In the genomic region with DNA sequence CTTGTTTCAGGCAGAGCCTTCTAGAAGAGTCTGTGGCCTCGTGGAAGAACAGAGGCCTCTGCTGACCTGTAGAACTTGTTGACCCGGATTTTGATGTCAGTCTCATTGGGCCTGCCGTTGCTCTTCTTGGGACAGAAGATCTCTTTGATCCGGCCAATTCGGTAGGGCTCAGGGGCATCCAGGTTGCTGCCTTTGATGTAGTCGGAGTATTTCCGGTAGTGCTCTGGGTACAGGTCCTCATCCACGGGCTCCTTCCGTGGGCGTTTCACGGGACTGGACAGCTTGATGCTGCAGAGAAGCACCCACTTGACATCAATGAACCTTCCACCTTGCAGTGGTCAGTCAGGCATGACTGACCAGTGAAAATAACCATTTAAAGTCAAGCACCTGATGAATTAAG, we compare ENCODE assay signal across 18 cellular contexts. TPM values are rescaled to one million over a fixed set of nuclear protein-coding genes. Genes with fewer than 3 reads are reported as not detected.
DNase-seq lines count a peak whose midpoint lies in the region; ATAC-seq, FAIRE-seq and TF ChIP-seq lines count a peak whose summit lies in the region.
"Had no signal": no experiment of that assay in that cellular context is flagged by ENCODE, and none has a peak within 500 bp of the region (broad histone marks: within the 10 kb centered on the region; RNA-seq: fewer than 3 reads in every experiment).

No MANE protein-coding gene starts in this region.

- peaks cover 59 to 65% of the 10 kb centered on the region in 2 experiments for H3K36me3 ChIP-seq in GM12878 (ENCODE audit: control insufficient read depth in 2 of 2, insufficient read depth in 2 of 2, low read length in 1 of 2)
- peaks cover 0 to 100% (median 95%) of the 10 kb centered on the region in 6 donors for H3K36me3 ChIP-seq in spleen
- H3K36me3 ChIP-seq in esophagus muscularis mucosa, result peaks cover 86 to 98% (median 97%) of the 10 kb centered on the region in 4 donors
- peaks cover 81% of the 10 kb centered on the region for H3K36me3 ChIP-seq in PC-3 (ENCODE audit: low read depth, low read length)

- peaks cover 40% of the 10 kb centered on the region for H3K4me1 Mint-ChIP-seq in activated T-cell treated with anti-CD3 and anti-CD28 coated beads, Interleukin-2, amount 50 U/mL, for 24 hours (ENCODE audit: low read depth)
- H3K4me1 Mint-ChIP-seq in activated CD4-positive, alpha-beta memory T cell treated with anti-CD3 and anti-CD28 coated beads for 36 hours (ENCODE audit: low read depth), result peaks cover 44% of the 10 kb centered on the region

- TF ChIP-seq POLR2A in GM12878 (IDR thresholded peaks at IDR 0.05; ENCODE audit: low read depth, low read length) (no peak), spleen (IDR thresholded peaks at IDR 0.05) (no peak), esophagus muscularis mucosa (IDR thresholded peaks at IDR 0.05; ENCODE audit: low read depth) (no peak)

- no peaks in the 10 kb centered on the region for H3K9me3 Mint-ChIP-seq in activated T-cell treated with anti-CD3 and anti-CD28 coated beads, Interleukin-2, amount 50 U/mL, for 24 hours
- H3K9me3 Mint-ChIP-seq in activated CD4-positive, alpha-beta memory T cell treated with anti-CD3 and anti-CD28 coated beads for 36 hours, result no peaks in the 10 kb centered on the region

- H3F3A ChIP-seq in PC-3 (ENCODE audit: low read length, unreplicated experiment), result no peaks in the 10 kb centered on the region

- POLR2A ChIA-PET in activated CD4-positive, alpha-beta memory T cell treated with anti-CD3 and anti-CD28 coated beads for 36 hours (lab: Charles Lee), result no interaction called here
- POLR2A ChIA-PET in GM12878 (lab: Charles Lee), result interaction anchor here (0.6 to 1.0 kb wide), 2 partner anchors 19 to 22 kb away, joined by 6 to 8 read pairs; no protein-coding TSS in a partner anchor
- POLR2A ChIA-PET in PC-3 (lab: Charles Lee; ENCODE audit: unreplicated experiment), result no interaction called here

- H3K36me3 Mint-ChIP-seq in activated T-cell treated with anti-CD3 and anti-CD28 coated beads, Interleukin-2, amount 50 U/mL, for 24 hours (ENCODE audit: low read depth), result peaks cover 97% of the 10 kb centered on the region
- H3K36me3 Mint-ChIP-seq in activated CD4-positive, alpha-beta memory T cell treated with anti-CD3 and anti-CD28 coated beads for 36 hours, result peaks cover 70% of the 10 kb centered on the region

- H3K4me3 ChIP-seq in GM12878, result no peak overlapping the region
- no peak overlapping the region for H3K4me3 ChIP-seq in spleen
- H3K4me3 ChIP-seq in esophagus muscularis mucosa, result no peak overlapping the region
- H3K4me3 ChIP-seq in PC-3 (ENCODE audit: low read length), result no peak overlapping the region
- H3K4me3 ChIP-seq: heart left ventricle, K562, SJSA1 had no signal

- no peaks in the 10 kb centered on the region for H3K27me3 Mint-ChIP-seq in activated T-cell treated with anti-CD3 and anti-CD28 coated beads, Interleukin-2, amount 50 U/mL, for 24 hours
- H3K27me3 Mint-ChIP-seq in activated CD4-positive, alpha-beta memory T cell treated with anti-CD3 and anti-CD28 coated beads for 36 hours, result no peaks in the 10 kb centered on the region

- no peak for TF ChIP-seq RAD21 in GM12878 (IDR thresholded peaks at IDR 0.05; ENCODE audit: insufficient read depth, low read depth, low read length)

- DNase-seq in activated T-cell treated with anti-CD3 and anti-CD28 coated beads, Interleukin-2, amount 50 U/mL, for 24 hours, result no peak
- no peak for DNase-seq in activated T-cell treated with anti-CD3 and anti-CD28 coated beads for 4 hours
- peak; percentile 22 for DNase-seq in activated CD4-positive, alpha-beta memory T cell treated with anti-CD3 and anti-CD28 coated beads for 36 hours
- DNase-seq in GM12878 (ENCODE audit: low read depth, low spot score), result no peak
- DNase-seq in spleen, result no peak
- DNase-seq in esophagus muscularis mucosa (ENCODE audit: extremely low spot score), result no peak
- no peak for DNase-seq in PC-3
- no peak for DNase-seq in cerebellar cortex (ENCODE audit: low spot score)
- DNase-seq: activated CD4-positive, CD25-positive, alpha-beta regulatory T cell treated with anti-CD3 and anti-CD28 coated beads, Interleukin-2, amount 50 U/mL, for 72 hours; DMS79 treated with DMSO at 0.1 percent for 48 hours; heart left ventricle; NCI-H1694; NCI-H2227 treated with DMSO at 0.1 percent for 48 hours; nucleus accumbens had no signal

- 94% methylated on average over 11 of the region's 11 CpGs for WGBS in GM12878 (ENCODE audit: insufficient coverage, insufficient replicate concordance, low lambda C conversion rate, missing lambda C conversion rate)
- WGBS in spleen, 5 donors, result 85 to 90% (median 88%) methylated on average over 10 to 11 of the region's 11 CpGs
- WGBS in esophagus muscularis mucosa, result 95% methylated on average over 11 of the region's 11 CpGs

- TF ChIP-seq CTCF in GM12878 (IDR thresholded peaks at IDR 0.05 in 2 of 3, conservative IDR thresholded peaks at IDR 0.05 in 1 of 3; ENCODE audit: control insufficient read depth in 2 of 3, extremely low read depth in 1 of 3, insufficient read depth in 1 of 3, low read depth in 3 of 3, low read length in 3 of 3) (no peak), spleen (IDR thresholded peaks at IDR 0.05 in 8 of 11, conservative IDR thresholded peaks at IDR 0.05 in 3 of 11) (no peak), esophagus muscularis mucosa (IDR thresholded peaks at IDR 0.05) (no peak), PC-3 (conservative IDR thresholded peaks at IDR 0.05; ENCODE audit: low read depth, low read length) (no peak)

- CTCF ChIA-PET in activated CD4-positive, alpha-beta memory T cell treated with anti-CD3 and anti-CD28 coated beads for 36 hours (lab: Charles Lee), result interaction anchor here (0.8 to 1.6 kb wide), 6 partner anchors 45 to 127 kb away, joined by 3 to 10 read pairs (median 3); a partner anchor contains a TSS
- CTCF ChIA-PET in GM12878 (lab: Yijun Ruan, JAX) (interaction anchor here (1.1 to 1.3 kb wide), 2 partner anchors 23 to 115 kb away, joined by 3 to 4 read pairs; no protein-coding TSS in a partner anchor), PC-3 (lab: Charles Lee) (interaction anchor here (0.6 kb wide), 1 partner anchor 144 kb away, joined by 7 read pairs; no protein-coding TSS in a partner anchor)

- H3K79me2 ChIP-seq in GM12878 (ENCODE audit: control insufficient read depth, insufficient read depth, low read length) (no peaks in the 10 kb centered on the region), PC-3 (ENCODE audit: low read length) (no peaks in the 10 kb centered on the region)

- H3K4me2 ChIP-seq in GM12878 (ENCODE audit: control insufficient read depth, insufficient read depth) (no peak overlapping the region), PC-3 (ENCODE audit: low read length) (no peak overlapping the region)

- H3K9ac ChIP-seq in GM12878 (ENCODE audit: control insufficient read depth, insufficient read depth, low read length), result no peak overlapping the region
- no peak overlapping the region for H3K9ac ChIP-seq in PC-3 (ENCODE audit: low read length)

- RAD21 ChIA-PET in GM12878 (lab: Charles Lee; ENCODE audit: unreplicated experiment), result no interaction called here

- no peak for TF ChIP-seq EP300 in GM12878 (IDR thresholded peaks at IDR 0.05; ENCODE audit: borderline replicate concordance in 1 of 2, control insufficient read depth in 1 of 2, low read depth in 2 of 2, low read length in 2 of 2)
- TF ChIP-seq EP300 in esophagus muscularis mucosa (IDR thresholded peaks at IDR 0.05), result no peak

- H3K9me3 ChIP-seq in GM12878 (replicated peaks; ENCODE audit: control insufficient read depth, insufficient read depth, low read length), result no peaks in the 10 kb centered on the region
- H3K9me3 ChIP-seq in spleen, result no peaks in the 10 kb centered on the region
- H3K9me3 ChIP-seq in esophagus muscularis mucosa, result no peaks in the 10 kb centered on the region
- H3K9me3 ChIP-seq in PC-3 (ENCODE audit: low read length), result no peaks in the 10 kb centered on the region
- H3K9me3 ChIP-seq: heart left ventricle, SJSA1 had no signal

- H4K20me1 ChIP-seq in GM12878 (ENCODE audit: control insufficient read depth, insufficient read depth) (no peaks in the 10 kb centered on the region), PC-3 (ENCODE audit: low read length) (no peaks in the 10 kb centered on the region)

- peak overlapping the region; percentile 4 for H3K4me3 Mint-ChIP-seq in activated T-cell treated with anti-CD3 and anti-CD28 coated beads, Interleukin-2, amount 50 U/mL, for 24 hours
- H3K4me3 Mint-ChIP-seq in activated CD4-positive, alpha-beta memory T cell treated with anti-CD3 and anti-CD28 coated beads for 36 hours, result no peak overlapping the region

- H3K9me2 ChIP-seq in PC-3 (replicated peaks; ENCODE audit: low read length), result no peaks in the 10 kb centered on the region

- H2AFZ ChIP-seq in GM12878 (ENCODE audit: control insufficient read depth, low read depth, low read length) (no peak overlapping the region), PC-3 (ENCODE audit: low read length) (no peak overlapping the region)

- no TSS peak for BruUV-seq in GM12878 (replicated peaks; lab: Mats Ljungman, UMichigan)
- BruUV-seq in PC-3 (replicated peaks; lab: Mats Ljungman, UMichigan), result no TSS peak

- SMC1A ChIA-PET in GM12878 (lab: Charles Lee; ENCODE audit: uncharacterized antibody, unreplicated experiment), result no interaction called here

- ATAC-seq in GM12878, result no peak
- ATAC-seq in PC-3, result no peak
- ATAC-seq: heart left ventricle, K562 had no signal

- in situ Hi-C loops in GM12878 (cut with MboI), result no loop called here

- H3K27ac Mint-ChIP-seq in activated T-cell treated with anti-CD3 and anti-CD28 coated beads, Interleukin-2, amount 50 U/mL, for 24 hours, result peak overlapping the region; percentile 90
- peak overlapping the region; percentile 94 for H3K27ac Mint-ChIP-seq in activated CD4-positive, alpha-beta memory T cell treated with anti-CD3 and anti-CD28 coated beads for 36 hours

- H3K4me1 ChIP-seq in GM12878 (ENCODE audit: control insufficient read depth, insufficient read depth, low read length), result no peaks in the 10 kb centered on the region
- peaks cover 0 to 30% (median 0%) of the 10 kb centered on the region in 6 donors for H3K4me1 ChIP-seq in spleen
- H3K4me1 ChIP-seq in esophagus muscularis mucosa, result no peaks in the 10 kb centered on the region
- no peaks in the 10 kb centered on the region for H3K4me1 ChIP-seq in PC-3 (ENCODE audit: insufficient read depth, low read length)
- H3K4me1 ChIP-seq: heart left ventricle, SJSA1 had no signal

- no peaks in the 10 kb centered on the region for H3K27me3 ChIP-seq in GM12878 (replicated peaks in 1 of 2; ENCODE audit: control insufficient read depth in 2 of 2, insufficient read depth in 2 of 2, low read length in 1 of 2)
- no peaks in the 10 kb centered on the region for H3K27me3 ChIP-seq in spleen (replicated peaks in 1 of 7)
- H3K27me3 ChIP-seq in esophagus muscularis mucosa, result no peaks in the 10 kb centered on the region
- no peaks in the 10 kb centered on the region for H3K27me3 ChIP-seq in PC-3 (ENCODE audit: low read length)
- H3K27me3 ChIP-seq: heart left ventricle, SJSA1 had no signal

- H3K27ac ChIP-seq in GM12878 (ENCODE audit: control insufficient read depth, insufficient read depth) (no peak overlapping the region), spleen (peak overlapping the region; percentile 53 to 87 (median 74)), esophagus muscularis mucosa (replicated peaks in 1 of 4) (no peak overlapping the region), PC-3 (ENCODE audit: low read length) (no peak overlapping the region)
- H3K27ac ChIP-seq: C4-2B, SJSA1 had no signal

- intact Hi-C loops in activated CD4-positive, alpha-beta memory T cell treated with anti-CD3 and anti-CD28 coated beads for 36 hours (cut with micrococcal nuclease), result no loop called here
- intact Hi-C loops in GM12878 (cut with micrococcal nuclease; ENCODE audit: unreplicated experiment) (no loop called here), spleen (cut with DNase I; ENCODE audit: low total_unique reads) (no loop called here), esophagus muscularis mucosa (cut with DNase I) (no loop called here), PC-3 (cut with micrococcal nuclease) (no loop called here)

- FAIRE-seq in GM12878 (lab: Jason Lieb, UNC), result no peak
- FAIRE-seq: astrocyte, K562 had no signal

RNA-seq across cellular contexts. Expression of a gene that starts 24.0 kb away (rescaled TPM):
- total RNA-seq in activated CD4-positive, alpha-beta memory T cell treated with anti-CD3 and anti-CD28 coated beads for 36 hours, result 100 to 1,000 TPM; 218 to 245 TPM
- total RNA-seq in GM12878 (2013; cell fraction: nucleolus; rRNA removed), result 95.9 and 98.0 TPM in 2 replicates
- total RNA-seq in GM12878 (2014; rRNA removed) (356 and 362 TPM in 2 replicates), GM12878 (2014; rRNA removed; fragmentation: Illumina TruSeq; extraction: Trizol) (187 and 220 TPM in 2 replicates), GM12878 (2021) (303 and 318 TPM in 2 replicates), spleen (100 to 1,000 TPM; 165 to 209 (median 194) TPM), esophagus muscularis mucosa (100 to 1,000 TPM; 220 to 344 (median 305) TPM), PC-3 (2014; rRNA removed) (575 and 635 TPM in 2 replicates)
- polyA plus RNA-seq in GM12878 (2011; ENCODE audit: low read depth), result 79.2 TPM
- polyA plus RNA-seq in GM12878 (2011; rRNA removed) (101 and 119 TPM in 2 replicates), GM12878 (2014; fragmentation: Illumina TruSeq; extraction: Trizol) (132 and 219 TPM in 2 replicates), GM12878 (2014; fragmentation: Nextera tagmentation; extraction: Ambion mirVana) (10 to 100 TPM; 28.0 to 48.5 TPM), GM12878 (2014; rRNA removed) (284 and 299 TPM in 2 replicates), GM12878 (2016; fragmentation: Nextera tagmentation; extraction: Ambion mirVana) (100 to 1,000 TPM; 201 to 225 TPM), spleen (100 to 1,000 TPM; 200 to 262 (median 213) TPM)
- polyA plus RNA-seq in GM12878 (2011; cell fraction: cytosol; rRNA removed), result 166 and 220 TPM in 2 replicates
- 377 and 479 TPM in 2 replicates for polyA plus RNA-seq in GM12878 (2011; cell fraction: nucleus; rRNA removed)
- polyA plus RNA-seq in GM12878 (2012), result 208 and 240 TPM in 2 replicates
- 45.5 and 84.7 TPM in 2 replicates for polyA minus RNA-seq in GM12878 (2011; rRNA and poly(A)+ RNA removed)
- polyA minus RNA-seq in GM12878 (2011; cell fraction: cytosol; rRNA and poly(A)+ RNA removed), result 47.4 and 49.3 TPM in 2 replicates
- 61.5 and 116 TPM in 2 replicates for polyA minus RNA-seq in GM12878 (2011; cell fraction: nucleus; rRNA and poly(A)+ RNA removed)

RNA-seq across cellular contexts. Expression of a gene that starts 32.2 kb away (rescaled TPM):
- 10 to 100 TPM; 28.4 to 29.6 TPM for total RNA-seq in activated CD4-positive, alpha-beta memory T cell treated with anti-CD3 and anti-CD28 coated beads for 36 hours
- 57.8 and 61.7 TPM in 2 replicates for total RNA-seq in GM12878 (2013; cell fraction: nucleolus; rRNA removed)
- total RNA-seq in GM12878 (2014; rRNA removed) (11.4 and 17.4 TPM in 2 replicates), GM12878 (2014; rRNA removed; fragmentation: Illumina TruSeq; extraction: Trizol) (7.4 and 8.2 TPM in 2 replicates), GM12878 (2021) (42.0 and 46.5 TPM in 2 replicates), spleen (10 to 100 TPM; 10.9 to 24.2 (median 18.2) TPM), esophagus muscularis mucosa (10 to 100 TPM in 1 of 4 donors, 1 to 10 TPM in 3; 4.9 to 11.3 (median 8.5) TPM), PC-3 (2014; rRNA removed) (11.1 and 17.3 TPM in 2 replicates)
- 5.0 TPM for polyA plus RNA-seq in GM12878 (2011; ENCODE audit: low read depth)
- polyA plus RNA-seq in GM12878 (2011; rRNA removed) (12.5 and 26.5 TPM in 2 replicates), GM12878 (2014; fragmentation: Illumina TruSeq; extraction: Trizol) (1.2 and 4.9 TPM in 2 replicates), GM12878 (2014; fragmentation: Nextera tagmentation; extraction: Ambion mirVana) (under 1 TPM; 0.14 to 0.57 TPM), GM12878 (2014; rRNA removed) (32.5 and 39.0 TPM in 2 replicates), GM12878 (2016; fragmentation: Nextera tagmentation; extraction: Ambion mirVana) (1 to 10 TPM; 6.7 to 7.0 TPM), spleen (10 to 100 TPM in 2 of 3 donors, 1 to 10 TPM in 1; 7.9 to 18.2 (median 14.7) TPM)
- 44.1 and 69.0 TPM in 2 replicates for polyA plus RNA-seq in GM12878 (2011; cell fraction: cytosol; rRNA removed)
- polyA plus RNA-seq in GM12878 (2011; cell fraction: nucleus; rRNA removed), result 81.5 and 114 TPM in 2 replicates
- polyA plus RNA-seq in GM12878 (2012), result 28.3 and 37.9 TPM in 2 replicates
- polyA minus RNA-seq in GM12878 (2011; rRNA and poly(A)+ RNA removed), result 16.9 and 49.7 TPM in 2 replicates
- polyA minus RNA-seq in GM12878 (2011; cell fraction: cytosol; rRNA and poly(A)+ RNA removed), result 22.1 and 26.3 TPM in 2 replicates
- polyA minus RNA-seq in GM12878 (2011; cell fraction: nucleus; rRNA and poly(A)+ RNA removed), result 8.6 and 28.3 TPM in 2 replicates

RNA-seq across cellular contexts. Expression of a gene that starts 37.5 kb away (rescaled TPM):
- total RNA-seq in activated CD4-positive, alpha-beta memory T cell treated with anti-CD3 and anti-CD28 coated beads for 36 hours, result 100 to 1,000 TPM in 1 of 2 experiments, 10 to 100 TPM in 1; 99.2 to 107 TPM
- total RNA-seq in GM12878 (2013; cell fraction: nucleolus; rRNA removed), result 135 and 145 TPM in 2 replicates
- total RNA-seq in GM12878 (2014; rRNA removed) (96.5 and 123 TPM in 2 replicates), GM12878 (2014; rRNA removed; fragmentation: Illumina TruSeq; extraction: Trizol) (67.6 and 68.9 TPM in 2 replicates), GM12878 (2021) (147 and 165 TPM in 2 replicates), spleen (10 to 100 TPM; 26.8 to 52.1 (median 40.9) TPM), esophagus muscularis mucosa (10 to 100 TPM; 22.7 to 39.3 (median 29.1) TPM), PC-3 (2014; rRNA removed) (183 and 214 TPM in 2 replicates)
- 26.9 TPM for polyA plus RNA-seq in GM12878 (2011; ENCODE audit: low read depth)
- polyA plus RNA-seq in GM12878 (2011; rRNA removed) (40.1 and 92.2 TPM in 2 replicates), GM12878 (2014; fragmentation: Illumina TruSeq; extraction: Trizol) (20.3 and 65.0 TPM in 2 replicates), GM12878 (2014; fragmentation: Nextera tagmentation; extraction: Ambion mirVana) (1 to 10 TPM; 2.1 to 7.6 TPM), GM12878 (2014; rRNA removed) (149 and 196 TPM in 2 replicates), GM12878 (2016; fragmentation: Nextera tagmentation; extraction: Ambion mirVana) (100 to 1,000 TPM; 163 to 171 TPM), spleen (10 to 100 TPM; 46.1 to 90.2 (median 60.3) TPM)
- polyA plus RNA-seq in GM12878 (2011; cell fraction: cytosol; rRNA removed), result 92.2 and 132 TPM in 2 replicates
- polyA plus RNA-seq in GM12878 (2011; cell fraction: nucleus; rRNA removed), result 173 and 212 TPM in 2 replicates
- polyA plus RNA-seq in GM12878 (2012), result 78.6 and 81.6 TPM in 2 replicates
- polyA minus RNA-seq in GM12878 (2011; rRNA and poly(A)+ RNA removed), result 113 and 176 TPM in 2 replicates
- 70.0 and 73.4 TPM in 2 replicates for polyA minus RNA-seq in GM12878 (2011; cell fraction: cytosol; rRNA and poly(A)+ RNA removed)
- 69.6 and 130 TPM in 2 replicates for polyA minus RNA-seq in GM12878 (2011; cell fraction: nucleus; rRNA and poly(A)+ RNA removed)

RNA-seq across cellular contexts. Expression of a gene that starts 41.2 kb away (rescaled TPM):
- 10 to 100 TPM; 11.8 to 12.4 TPM for total RNA-seq in activated CD4-positive, alpha-beta memory T cell treated with anti-CD3 and anti-CD28 coated beads for 36 hours
- 38.8 and 41.4 TPM in 2 replicates for total RNA-seq in GM12878 (2013; cell fraction: nucleolus; rRNA removed)
- 13.1 and 17.4 TPM in 2 replicates for total RNA-seq in GM12878 (2014; rRNA removed)
- total RNA-seq in GM12878 (2014; rRNA removed; fragmentation: Illumina TruSeq; extraction: Trizol), result 6.0 and 7.2 TPM in 2 replicates
- total RNA-seq in GM12878 (2021), result 16.5 and 16.8 TPM in 2 replicates
- 11.7 TPM for polyA plus RNA-seq in GM12878 (2011; ENCODE audit: low read depth)
- polyA plus RNA-seq in GM12878 (2011; rRNA removed), result 10.5 and 23.6 TPM in 2 replicates
- 40.4 and 48.7 TPM in 2 replicates for polyA plus RNA-seq in GM12878 (2011; cell fraction: cytosol; rRNA removed)
- polyA plus RNA-seq in GM12878 (2011; cell fraction: nucleus; rRNA removed), result 150 and 154 TPM in 2 replicates
- polyA plus RNA-seq in GM12878 (2012), result 23.2 and 29.6 TPM in 2 replicates
- 2.3 and 6.6 TPM in 2 replicates for polyA plus RNA-seq in GM12878 (2014; fragmentation: Illumina TruSeq; extraction: Trizol)
- polyA plus RNA-seq in GM12878 (2014; fragmentation: Nextera tagmentation; extraction: Ambion mirVana), result under 1 TPM; 0.45 to 0.90 TPM
- 18.3 and 18.9 TPM in 2 replicates for polyA plus RNA-seq in GM12878 (2014; rRNA removed)
- 1 to 10 TPM; 1.3 to 4.9 TPM for polyA plus RNA-seq in GM12878 (2016; fragmentation: Nextera tagmentation; extraction: Ambion mirVana)
- 7.7 and 16.2 TPM in 2 replicates for polyA minus RNA-seq in GM12878 (2011; rRNA and poly(A)+ RNA removed)
- polyA minus RNA-seq in GM12878 (2011; cell fraction: cytosol; rRNA and poly(A)+ RNA removed), result 8.8 and 10.2 TPM in 2 replicates
- polyA minus RNA-seq in GM12878 (2011; cell fraction: nucleus; rRNA and poly(A)+ RNA removed), result 8.5 and 16.2 TPM in 2 replicates
- total RNA-seq in spleen, result 1 to 10 TPM; 1.4 to 4.8 (median 3.4) TPM
- 10 to 100 TPM; 10.6 to 18.4 (median 12.6) TPM for polyA plus RNA-seq in spleen
- total RNA-seq in esophagus muscularis mucosa, result not detected
- 0.81 and 1.2 TPM in 2 replicates for total RNA-seq in PC-3 (2014; rRNA removed)
- total RNA-seq: astrocyte had no signal

RNA-seq across cellular contexts. Expression of a gene that starts 51.1 kb away (rescaled TPM):
- total RNA-seq in activated CD4-positive, alpha-beta memory T cell treated with anti-CD3 and anti-CD28 coated beads for 36 hours, result 100 to 1,000 TPM; 356 to 357 TPM
- total RNA-seq in GM12878 (2013; cell fraction: nucleolus; rRNA removed), result 263 and 295 TPM in 2 replicates
- total RNA-seq in GM12878 (2014; rRNA removed) (87.7 and 114 TPM in 2 replicates), GM12878 (2014; rRNA removed; fragmentation: Illumina TruSeq; extraction: Trizol) (67.2 and 70.0 TPM in 2 replicates), GM12878 (2021) (221 and 238 TPM in 2 replicates), spleen (100 to 1,000 TPM in 2 of 7 donors, 10 to 100 TPM in 5; 66.9 to 131 (median 77.2) TPM), esophagus muscularis mucosa (10 to 100 TPM; 20.8 to 51.4 (median 34.8) TPM), PC-3 (2014; rRNA removed) (259 and 358 TPM in 2 replicates)
- 71.5 TPM for polyA plus RNA-seq in GM12878 (2011; ENCODE audit: low read depth)
- polyA plus RNA-seq in GM12878 (2011; rRNA removed) (100 and 130 TPM in 2 replicates), GM12878 (2014; fragmentation: Illumina TruSeq; extraction: Trizol) (132 and 137 TPM in 2 replicates), GM12878 (2014; fragmentation: Nextera tagmentation; extraction: Ambion mirVana) (100 to 1,000 TPM; 128 to 149 TPM), GM12878 (2014; rRNA removed) (107 and 126 TPM in 2 replicates), GM12878 (2016; fragmentation: Nextera tagmentation; extraction: Ambion mirVana) (100 to 1,000 TPM; 280 to 290 TPM), spleen (10 to 100 TPM; 40.6 to 43.3 (median 41.1) TPM)
- polyA plus RNA-seq in GM12878 (2011; cell fraction: cytosol; rRNA removed), result 75.3 and 81.4 TPM in 2 replicates
- polyA plus RNA-seq in GM12878 (2011; cell fraction: nucleus; rRNA removed), result 356 and 514 TPM in 2 replicates
- polyA plus RNA-seq in GM12878 (2012), result 113 and 151 TPM in 2 replicates
- polyA minus RNA-seq in GM12878 (2011; rRNA and poly(A)+ RNA removed), result 105 and 125 TPM in 2 replicates
- polyA minus RNA-seq in GM12878 (2011; cell fraction: cytosol; rRNA and poly(A)+ RNA removed), result 67.9 and 73.8 TPM in 2 replicates
- 91.4 and 160 TPM in 2 replicates for polyA minus RNA-seq in GM12878 (2011; cell fraction: nucleus; rRNA and poly(A)+ RNA removed)

Comparison
In these comparisons a context has a peak if more than half of its experiments do, and no peak if none do; other contexts are left out.
1. H3K27ac ChIP-seq: peak in spleen (8 of 8); none in GM12878 (single experiment), esophagus muscularis mucosa (0 of 4) and PC-3 (single experiment).